ENCODE assay signal across 19 cellular contexts in the genomic region with DNA sequence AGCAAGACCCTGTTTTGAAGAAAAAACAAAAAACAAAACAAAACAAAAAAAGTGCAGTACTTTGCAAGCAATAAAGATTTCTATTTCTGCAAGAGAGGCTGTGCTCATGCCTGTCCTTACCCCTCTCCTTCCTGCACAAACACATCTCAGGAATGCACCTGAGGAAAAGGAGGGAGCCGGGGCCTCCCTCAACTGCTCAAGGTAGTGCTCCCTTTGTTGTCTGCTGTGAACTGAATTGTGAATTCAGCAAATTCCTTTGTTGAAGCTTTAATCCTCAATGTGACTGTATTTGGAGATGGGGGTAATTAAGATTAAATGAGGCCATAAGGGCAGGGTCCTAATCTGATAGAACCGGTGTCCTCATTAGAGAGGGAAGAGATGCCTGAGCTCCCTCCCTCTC.
"Had no signal": no experiment of that assay in that cellular context is flagged by ENCODE, and none has a peak within 500 bp of the region (broad histone marks: within the 10 kb centered on the region; RNA-seq: fewer than 3 reads in every experiment).

No MANE protein-coding gene starts in this region.

- ATAC-seq: activated CD8-positive, alpha-beta T cell treated with anti-CD3 and anti-CD28 coated beads, Interleukin-2, amount 10 ng/mL, durations not matched to agents 7 days and 5 days; activated naive CD4-positive, alpha-beta T cell treated with anti-CD3 and anti-CD28 coated beads, Interleukin-2, amount 50 U/mL, for 72 hours; left lung; naive thymus-derived CD8-positive, alpha-beta T cell; stimulated activated naive CD8-positive, alpha-beta T cell treated with anti-CD3 and anti-CD28 coated beads, Interleukin-15, Interleukin-2, amounts not matched to agents 100 U/mL and 50 U/mL, for 24 hours had no signal

- H3K4me1 ChIP-seq: left lung, sigmoid colon, spleen, thyroid gland had no signal

- H3K36me3 ChIP-seq: brain microvascular endothelial cell, sigmoid colon, thyroid gland had no signal

- DNase-seq: activated CD4-positive, alpha-beta T cell treated with anti-CD3 and anti-CD28 coated beads for 1 hour; activated CD4-positive, alpha-beta T cell treated with anti-CD3 and anti-CD28 coated beads, Interleukin-2, amount 50 U/mL, for 1 hour; activated CD8-positive, alpha-beta T cell treated with anti-CD3 and anti-CD28 coated beads, Interleukin-2, amount 10 ng/mL, durations not matched to agents 7 days and 5 days; brain microvascular endothelial cell; foreskin melanocyte; kidney glomerular epithelial cell; left lung; naive thymus-derived CD8-positive, alpha-beta T cell; retina; sigmoid colon; stimulated activated CD4-positive, alpha-beta T cell treated with anti-CD3 and anti-CD28 coated beads, Interleukin-4, amount 100 ng/mL, for 4 hours; stimulated activated naive CD8-positive, alpha-beta T cell treated with anti-CD3 and anti-CD28 coated beads, Interleukin-15, Interleukin-2, amounts not matched to agents 100 U/mL and 50 U/mL, for 24 hours; T-helper 1 cell; T-helper 9 cell; thyroid gland had no signal

- H3K27ac ChIP-seq: coronary artery, left lung, sigmoid colon, spleen, thyroid gland had no signal

- H3K4me3 ChIP-seq: coronary artery, left lung, lung, sigmoid colon, spleen, thyroid gland had no signal

- H3K27me3 ChIP-seq: brain microvascular endothelial cell, left lung, sigmoid colon, spleen, thyroid gland had no signal

- H3K9me3 ChIP-seq: left lung, sigmoid colon, spleen, thyroid gland had no signal
